Comparison of ENCODE assay signal across 19 cellular contexts in the genomic region with DNA sequence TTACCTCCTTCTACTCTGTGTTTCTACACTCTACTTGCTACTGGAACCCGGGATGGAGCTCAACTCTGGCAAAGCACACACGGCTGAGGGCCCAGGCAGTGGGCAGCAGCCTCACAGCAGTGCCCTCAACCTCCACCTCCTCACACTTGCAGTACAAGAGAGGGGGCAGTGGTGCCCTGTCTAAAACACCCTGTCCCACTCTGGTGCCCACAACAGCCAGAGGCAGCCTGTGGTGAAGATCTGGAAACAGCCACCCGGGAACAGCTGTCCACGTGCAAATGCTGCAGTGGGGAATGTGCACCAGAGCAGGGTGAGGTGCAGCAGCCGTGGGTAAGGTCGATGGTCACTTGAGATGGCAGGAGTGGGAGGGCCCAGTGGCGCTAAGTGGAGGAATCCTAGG. TPM values are rescaled to one million over a fixed set of nuclear protein-coding genes. Genes with fewer than 3 reads are reported as not detected.
DNase-seq lines count a peak whose midpoint lies in the region; ATAC-seq, FAIRE-seq and TF ChIP-seq lines count a peak whose summit lies in the region.
"Had no signal": no experiment of that assay in that cellular context is flagged by ENCODE, and none has a peak within 500 bp of the region (broad histone marks: within the 10 kb centered on the region; RNA-seq: fewer than 3 reads in every experiment).

No MANE protein-coding gene starts in this region.

- no peaks in the 10 kb centered on the region for H3K36me3 ChIP-seq in colonic mucosa
- peaks cover 18 to 65% of the 10 kb centered on the region in 2 experiments for H3K36me3 ChIP-seq in HepG2 (replicated peaks in 1 of 2; ENCODE audit: control insufficient read depth in 1 of 2, insufficient read depth in 2 of 2, low read length in 2 of 2)
- H3K36me3 ChIP-seq: BLaER1 had no signal

- no peak overlapping the region for H3K27ac Mint-ChIP-seq in activated CD8-positive, alpha-beta T cell treated with anti-CD3 and anti-CD28 coated beads, Interleukin-2, amount 10 ng/mL, durations not matched to agents 7 days and 5 days
- H3K27ac Mint-ChIP-seq in activated CD8-positive, alpha-beta T cell treated with anti-CD3 and anti-CD28 coated beads for 36 hours = no peak overlapping the region
- H3K27ac Mint-ChIP-seq in osteocyte (ENCODE audit: unreplicated experiment) = no peak overlapping the region
- H3K27ac Mint-ChIP-seq: CD8-positive, alpha-beta memory T cell had no signal

- no peak overlapping the region for H3K4me3 Mint-ChIP-seq in activated CD8-positive, alpha-beta T cell treated with anti-CD3 and anti-CD28 coated beads, Interleukin-2, amount 10 ng/mL, durations not matched to agents 7 days and 5 days
- H3K4me3 Mint-ChIP-seq in activated CD8-positive, alpha-beta T cell treated with anti-CD3 and anti-CD28 coated beads for 36 hours = no peak overlapping the region
- no peak overlapping the region for H3K4me3 Mint-ChIP-seq in osteocyte (ENCODE audit: unreplicated experiment)
- H3K4me3 Mint-ChIP-seq: CD8-positive, alpha-beta memory T cell had no signal

- WGBS in HepG2 (ENCODE audit: low lambda C conversion rate) = 80% methylated on average over 2 of the region's 7 CpGs

- intact Hi-C loops in activated CD8-positive, alpha-beta T cell treated with anti-CD3 and anti-CD28 coated beads for 36 hours (cut with micrococcal nuclease) = no loop called here
- intact Hi-C loops in colonic mucosa (cut with DNase I) (no loop called here), HepG2 (cut with micrococcal nuclease; ENCODE audit: unreplicated experiment) (no loop called here)

- in situ Hi-C loops in HepG2 (cut with HindIII; ENCODE audit: extremely low pct_ligation_motif_present, low pct_unique_long_range_greater_than_20kb) = no loop called here

- CTCF ChIA-PET in activated CD8-positive, alpha-beta T cell treated with anti-CD3 and anti-CD28 coated beads, Interleukin-2, amount 10 ng/mL, durations not matched to agents 7 days and 5 days (lab: Charles Lee) = no interaction called here
- CTCF ChIA-PET in activated CD8-positive, alpha-beta T cell treated with anti-CD3 and anti-CD28 coated beads for 36 hours (lab: Charles Lee) = no interaction called here
- CTCF ChIA-PET in HepG2 (lab: Yijun Ruan, JAX; ENCODE audit: low intra/inter-chr PET ratio, low total read pairs) = no interaction called here

- no peaks in the 10 kb centered on the region for H3K9me3 ChIP-seq in colonic mucosa
- H3K9me3 ChIP-seq in HepG2 (ENCODE audit: low read length) = no peaks in the 10 kb centered on the region
- H3K9me3 ChIP-seq: BLaER1, Caco-2 had no signal

- no peaks in the 10 kb centered on the region for H3K79me2 ChIP-seq in HepG2 (ENCODE audit: insufficient read depth, low read length)

- FAIRE-seq in HepG2 (lab: Jason Lieb, UNC) = no peak
- FAIRE-seq: H54 had no signal

- H3K4me1 ChIP-seq in colonic mucosa = no peaks in the 10 kb centered on the region
- H3K4me1 ChIP-seq in HepG2 (ENCODE audit: insufficient read depth, low read length) = peaks cover 44% of the 10 kb centered on the region

- TF ChIP-seq EP300 in HepG2 (IDR thresholded peaks at IDR 0.05; ENCODE audit: low read depth in 2 of 2, low read length in 2 of 2) (no peak), HepG2 (CRISPR knock-in tag; IDR thresholded peaks at IDR 0.05; ENCODE audit: borderline replicate concordance) (no peak)

- no peaks in the 10 kb centered on the region for H3K27me3 ChIP-seq in colonic mucosa
- H3K27me3 ChIP-seq in HepG2 (ENCODE audit: control insufficient read depth in 1 of 2, insufficient read depth in 2 of 2, low read length in 2 of 2) = no peaks in the 10 kb centered on the region
- H3K27me3 ChIP-seq: BLaER1 had no signal

- H3K4me1 Mint-ChIP-seq in activated CD8-positive, alpha-beta T cell treated with anti-CD3 and anti-CD28 coated beads, Interleukin-2, amount 10 ng/mL, durations not matched to agents 7 days and 5 days (ENCODE audit: low read depth) = no peaks in the 10 kb centered on the region
- H3K4me1 Mint-ChIP-seq in activated CD8-positive, alpha-beta T cell treated with anti-CD3 and anti-CD28 coated beads for 36 hours (ENCODE audit: low read depth) = no peaks in the 10 kb centered on the region
- no peaks in the 10 kb centered on the region for H3K4me1 Mint-ChIP-seq in osteocyte (ENCODE audit: unreplicated experiment)
- H3K4me1 Mint-ChIP-seq: CD8-positive, alpha-beta memory T cell had no signal

- POLR2A ChIA-PET in activated CD8-positive, alpha-beta T cell treated with anti-CD3 and anti-CD28 coated beads, Interleukin-2, amount 10 ng/mL, durations not matched to agents 7 days and 5 days (lab: Charles Lee) = no interaction called here
- POLR2A ChIA-PET in activated CD8-positive, alpha-beta T cell treated with anti-CD3 and anti-CD28 coated beads for 36 hours (lab: Charles Lee) = no interaction called here
- POLR2A ChIA-PET in HepG2 (lab: Yijun Ruan, JAX) = no interaction called here

- no TSS peak for BruUV-seq in HepG2 (replicated peaks; lab: Mats Ljungman, UMichigan)

- no peak for TF ChIP-seq RAD21 in HepG2 (CRISPR knock-in tag; IDR thresholded peaks at IDR 0.05)

- no peak for TF ChIP-seq POLR2A in HepG2 (IDR thresholded peaks at IDR 0.05; ENCODE audit: insufficient read depth in 1 of 2, low read depth in 2 of 2, low read length in 2 of 2)

- H3K36me3 Mint-ChIP-seq in activated CD8-positive, alpha-beta T cell treated with anti-CD3 and anti-CD28 coated beads, Interleukin-2, amount 10 ng/mL, durations not matched to agents 7 days and 5 days (ENCODE audit: low read depth) = no peaks in the 10 kb centered on the region
- H3K36me3 Mint-ChIP-seq in activated CD8-positive, alpha-beta T cell treated with anti-CD3 and anti-CD28 coated beads for 36 hours (ENCODE audit: low read depth) = no peaks in the 10 kb centered on the region
- no peaks in the 10 kb centered on the region for H3K36me3 Mint-ChIP-seq in osteocyte (ENCODE audit: unreplicated experiment)
- H3K36me3 Mint-ChIP-seq: CD8-positive, alpha-beta memory T cell had no signal

- peak; percentile 3 for DNase-seq in activated CD8-positive, alpha-beta T cell treated with anti-CD3 and anti-CD28 coated beads, Interleukin-2, amount 10 ng/mL, durations not matched to agents 7 days and 5 days
- no peak for DNase-seq in activated CD8-positive, alpha-beta T cell treated with anti-CD3 and anti-CD28 coated beads for 36 hours
- DNase-seq in colonic mucosa (peak; percentile 15), HepG2 (ENCODE audit: low spot score) (no peak), osteocyte (ENCODE audit: extremely low spot score, unreplicated experiment) (peak; percentile 63), NCI-H526 treated with DMSO at 0.1 percent for 48 hours (lab: John Stamatoyannopoulos, UW) (no peak)
- DNase-seq: AML-193; Caco-2; CD8-positive, alpha-beta memory T cell; DMS53; GF-D8; GM23248 had no signal

- H3K27me3 Mint-ChIP-seq in activated CD8-positive, alpha-beta T cell treated with anti-CD3 and anti-CD28 coated beads, Interleukin-2, amount 10 ng/mL, durations not matched to agents 7 days and 5 days (ENCODE audit: low read depth) = peaks cover 2% of the 10 kb centered on the region
- H3K27me3 Mint-ChIP-seq in activated CD8-positive, alpha-beta T cell treated with anti-CD3 and anti-CD28 coated beads for 36 hours = peaks cover 1% of the 10 kb centered on the region
- peaks cover 11% of the 10 kb centered on the region for H3K27me3 Mint-ChIP-seq in osteocyte (ENCODE audit: unreplicated experiment)

- H3K27ac ChIP-seq in colonic mucosa (no peak overlapping the region), HepG2 (ENCODE audit: extremely low read length, insufficient read depth, low read length) (peak overlapping the region; percentile 14)
- H3K27ac ChIP-seq: 22Rv1, BLaER1, GM23248 had no signal

- no peaks in the 10 kb centered on the region for H4K20me1 ChIP-seq in HepG2 (ENCODE audit: insufficient read depth, low read length)
- H4K20me1 ChIP-seq: BLaER1 had no signal

- TF ChIP-seq CTCF in activated CD8-positive, alpha-beta T cell treated with anti-CD3 and anti-CD28 coated beads for 36 hours (IDR thresholded peaks at IDR 0.05) = no peak
- TF ChIP-seq CTCF in colonic mucosa (IDR thresholded peaks at IDR 0.05) (no peak), HepG2 (CRISPR knock-in tag; IDR thresholded peaks at IDR 0.05) (no peak), osteocyte (IDR thresholded peaks at IDR 0.05) (no peak)

- no peak overlapping the region for H2AFZ ChIP-seq in HepG2 (ENCODE audit: low read length)
- H2AFZ ChIP-seq: GM23248 had no signal

- H3K4me3 ChIP-seq in colonic mucosa = no peak overlapping the region
- no peak overlapping the region for H3K4me3 ChIP-seq in HepG2 (replicated peaks in 1 of 3; ENCODE audit: insufficient read depth in 1 of 3, low read depth in 2 of 3, low read length in 3 of 3)
- H3K4me3 ChIP-seq: BLaER1, GM23248 had no signal

- no peak overlapping the region for H3K4me2 ChIP-seq in HepG2 (ENCODE audit: low read depth, low read length)
- H3K4me2 ChIP-seq: BLaER1 had no signal

- no peak for ATAC-seq in activated CD8-positive, alpha-beta T cell treated with anti-CD3 and anti-CD28 coated beads, Interleukin-2, amount 10 ng/mL, durations not matched to agents 7 days and 5 days
- no peak for ATAC-seq in activated CD8-positive, alpha-beta T cell treated with anti-CD3 and anti-CD28 coated beads for 36 hours
- ATAC-seq in HepG2 (no peak), HG03342 (IDR thresholded peaks at IDR 0.05; ENCODE audit: unreplicated experiment) (no peak), GM19455 (IDR thresholded peaks at IDR 0.05; ENCODE audit: unreplicated experiment) (no peak)
- ATAC-seq: HCT116 had no signal

- H3K9ac ChIP-seq in colonic mucosa (ENCODE audit: low read depth in 2 of 2, low read length in 2 of 2) (no peak overlapping the region), HepG2 (ENCODE audit: insufficient read depth, low read depth, low read length) (no peak overlapping the region)
- H3K9ac ChIP-seq: BLaER1, GM23248 had no signal

- H3K9me3 Mint-ChIP-seq in activated CD8-positive, alpha-beta T cell treated with anti-CD3 and anti-CD28 coated beads, Interleukin-2, amount 10 ng/mL, durations not matched to agents 7 days and 5 days (ENCODE audit: insufficient read depth) = no peaks in the 10 kb centered on the region
- H3K9me3 Mint-ChIP-seq in activated CD8-positive, alpha-beta T cell treated with anti-CD3 and anti-CD28 coated beads for 36 hours = no peaks in the 10 kb centered on the region
- H3K9me3 Mint-ChIP-seq in osteocyte (ENCODE audit: unreplicated experiment) = no peaks in the 10 kb centered on the region
- H3K9me3 Mint-ChIP-seq: CD8-positive, alpha-beta memory T cell had no signal

RNA-seq across cellular contexts. Expression of gene MAT1A, which starts 13.7 kb away (rescaled TPM):
- not detected for total RNA-seq in activated CD8-positive, alpha-beta T cell treated with anti-CD3 and anti-CD28 coated beads, Interleukin-2, amount 10 ng/mL, durations not matched to agents 7 days and 5 days
- not detected for total RNA-seq in activated CD8-positive, alpha-beta T cell treated with anti-CD3 and anti-CD28 coated beads for 36 hours
- total RNA-seq in colonic mucosa = 1 to 10 TPM; 1.4 to 1.8 TPM
- total RNA-seq in HepG2 (2016; rRNA removed; fragmentation: Illumina TruSeq; extraction: Trizol) = 76.9 and 101 TPM in 2 replicates
- 8.2 and 9.7 TPM in 2 replicates for total RNA-seq in HepG2 (2016; cell fraction: cytosol; rRNA removed; fragmentation: Illumina TruSeq; extraction: Trizol; ENCODE audit: low read depth)
- total RNA-seq in HepG2 (2016; cell fraction: insoluble cytoplasmic fraction; rRNA removed; fragmentation: Illumina TruSeq; extraction: Trizol) = 77.4 and 101 TPM in 2 replicates
- total RNA-seq in HepG2 (2016; cell fraction: membrane; rRNA removed; fragmentation: Illumina TruSeq; extraction: Trizol) = 35.3 and 36.5 TPM in 2 replicates
- total RNA-seq in HepG2 (2016; cell fraction: nucleus; rRNA removed; fragmentation: Illumina TruSeq; extraction: Trizol) = 51.9 and 57.9 TPM in 2 replicates
- polyA plus RNA-seq in HepG2 (2011; rRNA removed) = 57.1 and 71.8 TPM in 2 replicates
- polyA plus RNA-seq in HepG2 (2011; cell fraction: cytosol; rRNA removed) = 67.8 and 68.7 TPM in 2 replicates
- 86.2 and 106 TPM in 2 replicates for polyA plus RNA-seq in HepG2 (2011; cell fraction: nucleus; rRNA removed)
- 51.2 and 64.8 TPM in 2 replicates for polyA plus RNA-seq in HepG2 (2012)
- polyA plus RNA-seq in HepG2 (2016; cell fraction: cytosol; fragmentation: Illumina TruSeq; extraction: Trizol; ENCODE audit: low read depth) = 7.9 and 9.8 TPM in 2 replicates
- 98.3 and 108 TPM in 2 replicates for polyA plus RNA-seq in HepG2 (2016; cell fraction: insoluble cytoplasmic fraction; fragmentation: Illumina TruSeq; extraction: Trizol; ENCODE audit: low read depth)
- polyA plus RNA-seq in HepG2 (2016; cell fraction: membrane; fragmentation: Illumina TruSeq; extraction: Trizol; ENCODE audit: low read depth) = 26.5 and 26.9 TPM in 2 replicates
- polyA plus RNA-seq in HepG2 (2016; cell fraction: nucleus; fragmentation: Illumina TruSeq; extraction: Trizol; ENCODE audit: insufficient read depth, low read depth) = 93.4 and 100 TPM in 2 replicates
- 0.07 and 103 TPM in 2 replicates for polyA minus RNA-seq in HepG2 (2011; rRNA and poly(A)+ RNA removed; ENCODE audit: low replicate concordance)
- polyA minus RNA-seq in HepG2 (2011; cell fraction: cytosol; rRNA and poly(A)+ RNA removed) = 28.5 and 32.8 TPM in 2 replicates
- polyA minus RNA-seq in HepG2 (2011; cell fraction: nucleus; rRNA and poly(A)+ RNA removed) = 23.2 and 35.9 TPM in 2 replicates
- total RNA-seq in osteocyte = not detected in 2 replicates
- total RNA-seq: A673; CD8-positive, alpha-beta memory T cell; GM23248 had no signal
- polyA plus RNA-seq: CD8-positive, alpha-beta memory T cell; GM23248 had no signal

Comparison
In these comparisons a context has a peak if more than half of its experiments do, and no peak if none do; other contexts are left out.
1. DNase-seq: peak in activated CD8-positive, alpha-beta T cell treated with anti-CD3 and anti-CD28 coated beads, Interleukin-2, amount 10 ng/mL, durations not matched to agents 7 days and 5 days (single experiment), colonic mucosa (single experiment) and osteocyte (single experiment); none in activated CD8-positive, alpha-beta T cell treated with anti-CD3 and anti-CD28 coated beads for 36 hours (single experiment), HepG2 (single experiment) and NCI-H526 treated with DMSO at 0.1 percent for 48 hours (single experiment).